Comparison of ENCODE assay signal across 1 cellular context in genomic region chr17:77429985-77430752, GRCh38.
TF ChIP-seq lines count a peak whose summit lies in the region.

No MANE protein-coding gene starts in this region.

TF ChIP-seq in HepG2, 621 proteins besides CTCF, POLR2A, EP300 and RAD21 (continued from another document and continues in another):
- TF ChIP-seq ARID4A (CRISPR knock-in tag; IDR thresholded peaks at IDR 0.05; ENCODE audit: borderline replicate concordance), result peak; percentile 71; the same call in 1 of the 2 replicates
- 0 out of 2 replicates have a peak, but pooled peaks have one; percentile 60 for TF ChIP-seq ZNF256 (CRISPR knock-in tag; conservative IDR thresholded peaks at IDR 0.05)
- no peak; the same call in 1 of the 2 replicates for TF ChIP-seq ATF6 (CRISPR knock-in tag; conservative IDR thresholded peaks at IDR 0.05)
- no peak for TF ChIP-seq ZNF354B (CRISPR knock-in tag; IDR thresholded peaks at IDR 0.05)
- no peak for TF ChIP-seq E2F2 (CRISPR knock-in tag; IDR thresholded peaks at IDR 0.05; ENCODE audit: borderline replicate concordance)
- peak; percentile 73 for TF ChIP-seq AGO2 (optimal IDR thresholded peaks at IDR 0.05; ENCODE audit: low read depth, low read length)
- TF ChIP-seq ZBTB8A (CRISPR knock-in tag; IDR thresholded peaks at IDR 0.05; ENCODE audit: borderline replicate concordance, low read depth), result no peak
- no peak for TF ChIP-seq ZNF382 (CRISPR knock-in tag; IDR thresholded peaks at IDR 0.05; ENCODE audit: borderline replicate concordance)
- no peak for TF ChIP-seq NR1H2 (CRISPR knock-in tag; IDR thresholded peaks at IDR 0.05; ENCODE audit: borderline replicate concordance, low read depth)
- peak; percentile 84 for TF ChIP-seq SALL1 (CRISPR knock-in tag; IDR thresholded peaks at IDR 0.05)
- TF ChIP-seq FOXA1 (IDR thresholded peaks at IDR 0.05), result no peak; the same call in 1 of the 2 replicates
- TF ChIP-seq FOXA1 (CRISPR knock-in tag; IDR thresholded peaks at IDR 0.05), result peak; percentile 95
- TF ChIP-seq ZNF33B (CRISPR knock-in tag; IDR thresholded peaks at IDR 0.05), result peak; percentile 12; the same call in 1 of the 2 replicates
- TF ChIP-seq GPBP1L1 (CRISPR knock-in tag; IDR thresholded peaks at IDR 0.05), result no peak
- peak; percentile 98 for TF ChIP-seq KDM3A (CRISPR knock-in tag; IDR thresholded peaks at IDR 0.05; ENCODE audit: low read depth)
- TF ChIP-seq GPN1 (CRISPR knock-in tag; IDR thresholded peaks at IDR 0.05; ENCODE audit: borderline replicate concordance), result no peak
- peak; percentile 64; the same call in 1 of the 2 replicates for TF ChIP-seq ZNF710 (CRISPR knock-in tag; IDR thresholded peaks at IDR 0.05; ENCODE audit: borderline replicate concordance)
- TF ChIP-seq ZNF547 (CRISPR knock-in tag; IDR thresholded peaks at IDR 0.05), result peak; percentile 62
- no peak; the same call in none of the 2 replicates for TF ChIP-seq SALL2 (CRISPR knock-in tag; IDR thresholded peaks at IDR 0.05)
- TF ChIP-seq NR2F6 (IDR thresholded peaks at IDR 0.05), result peak; percentile 59
- peak; percentile 76 for TF ChIP-seq NR2F6 (CRISPR knock-in tag; IDR thresholded peaks at IDR 0.05)
- TF ChIP-seq ZNF678 (CRISPR knock-in tag; IDR thresholded peaks at IDR 0.05), result no peak
- TF ChIP-seq MTF2 (CRISPR knock-in tag; IDR thresholded peaks at IDR 0.05; ENCODE audit: borderline replicate concordance), result no peak
- TF ChIP-seq MAX (IDR thresholded peaks at IDR 0.05), result peak; percentile 85
- no peak; the same call in 1 of the 2 replicates for TF ChIP-seq ZNF782 (CRISPR knock-in tag; IDR thresholded peaks at IDR 0.05; ENCODE audit: borderline replicate concordance)
- peak; percentile 100 for TF ChIP-seq ZBTB26 (CRISPR knock-in tag; IDR thresholded peaks at IDR 0.05; ENCODE audit: borderline replicate concordance)
- peak; percentile 97 for TF ChIP-seq SAP130 (CRISPR knock-in tag; IDR thresholded peaks at IDR 0.05; ENCODE audit: low read depth)
- peak; percentile 98 for TF ChIP-seq BCL6 (CRISPR knock-in tag; IDR thresholded peaks at IDR 0.05)
- TF ChIP-seq ZMYM4 (CRISPR knock-in tag; IDR thresholded peaks at IDR 0.05), result 0 out of 2 replicates have a peak, but pooled peaks have one; percentile 9
- no peak for TF ChIP-seq ZSCAN5A (CRISPR knock-in tag; IDR thresholded peaks at IDR 0.05; ENCODE audit: borderline replicate concordance)
- 0 out of 2 replicates have a peak, but pooled peaks have one; percentile 64 for TF ChIP-seq FOXK2 (IDR thresholded peaks at IDR 0.05)
- no peak for TF ChIP-seq ZNF557 (CRISPR knock-in tag; IDR thresholded peaks at IDR 0.05)
- peak; percentile 59 for TF ChIP-seq SRSF1 (optimal IDR thresholded peaks at IDR 0.05; ENCODE audit: low read depth, low read length)
- peak; percentile 41 for TF ChIP-seq CCAR2 (optimal IDR thresholded peaks at IDR 0.05; ENCODE audit: low read depth, low read length)
- peak; percentile 81 for TF ChIP-seq RBM39 (IDR thresholded peaks at IDR 0.05; ENCODE audit: low read depth, low read length, poor library complexity, severe bottlenecking)
- TF ChIP-seq ZNF792 (CRISPR knock-in tag; IDR thresholded peaks at IDR 0.05), result peak; percentile 90
- TF ChIP-seq ZNF160 (CRISPR knock-in tag; IDR thresholded peaks at IDR 0.05), result 0 out of 2 replicates have a peak, but pooled peaks have one; percentile 33
- TF ChIP-seq ZNF335 (CRISPR knock-in tag; IDR thresholded peaks at IDR 0.05), result peak; percentile 43; the same call in 1 of the 2 replicates
- peak; percentile 61; the same call in 1 of the 2 replicates for TF ChIP-seq ZHX2 (IDR thresholded peaks at IDR 0.05; ENCODE audit: low read depth)
- TF ChIP-seq ZHX2 (CRISPR knock-in tag; IDR thresholded peaks at IDR 0.05; ENCODE audit: borderline replicate concordance), result no peak
